18 cellular contexts compared by ENCODE assay signal in genomic region chr1:222251813-222252212, GRCh38.
DNase-seq lines count a peak whose midpoint lies in the region; ATAC-seq and TF ChIP-seq lines count a peak whose summit lies in the region.
"Had no signal": no experiment of that assay in that cellular context is flagged by ENCODE, and none has a peak within 500 bp of the region (broad histone marks: within the 10 kb centered on the region; RNA-seq: fewer than 3 reads in every experiment).

No MANE protein-coding gene starts in this region.

- H3K9me3 Mint-ChIP-seq in activated CD4-positive, alpha-beta T cell treated with anti-CD3 and anti-CD28 coated beads for 36 hours (ENCODE audit: low read depth) = peaks cover 3% of the 10 kb centered on the region
- H3K9me3 Mint-ChIP-seq in activated T-helper 17 cell treated with anti-CD3 and anti-CD28 coated beads, Interleukin-2, amount 50 U/mL, for 72 hours = no peaks in the 10 kb centered on the region

- H3K27me3 ChIP-seq in foreskin keratinocyte (no peaks in the 10 kb centered on the region), aorta (ENCODE audit: control insufficient read depth in 1 of 2, insufficient read depth in 2 of 2, low read length in 1 of 2) (no peaks in the 10 kb centered on the region)

- H3K36me3 Mint-ChIP-seq in activated CD4-positive, alpha-beta T cell treated with anti-CD3 and anti-CD28 coated beads for 36 hours (ENCODE audit: low read depth) = no peaks in the 10 kb centered on the region
- H3K36me3 Mint-ChIP-seq in activated T-helper 17 cell treated with anti-CD3 and anti-CD28 coated beads, Interleukin-2, amount 50 U/mL, for 72 hours (ENCODE audit: low read depth) = no peaks in the 10 kb centered on the region

- no peaks in the 10 kb centered on the region for H3K4me1 Mint-ChIP-seq in activated CD4-positive, alpha-beta T cell treated with anti-CD3 and anti-CD28 coated beads for 36 hours
- no peaks in the 10 kb centered on the region for H3K4me1 Mint-ChIP-seq in activated T-helper 17 cell treated with anti-CD3 and anti-CD28 coated beads, Interleukin-2, amount 50 U/mL, for 72 hours

- ATAC-seq in activated CD4-positive, alpha-beta T cell treated with anti-CD3 and anti-CD28 coated beads for 36 hours = peak; percentile 72
- ATAC-seq in activated T-helper 17 cell treated with anti-CD3 and anti-CD28 coated beads, Interleukin-2, amount 50 U/mL, for 72 hours (replicated peaks) = peak; percentile 31
- ATAC-seq in foreskin keratinocyte = peak; percentile 71
- no peak for ATAC-seq in aorta (ENCODE audit: low FRiP score)
- ATAC-seq: A549 had no signal

- H3K27ac ChIP-seq in foreskin keratinocyte (no peak overlapping the region), aorta (ENCODE audit: low read depth in 1 of 2, low read length in 2 of 2) (no peak overlapping the region)
- H3K27ac ChIP-seq: 22Rv1, A549, C4-2B, GM23248 had no signal

- H3K9me3 ChIP-seq in aorta (ENCODE audit: control insufficient read depth, low read length) = peaks cover 6% of the 10 kb centered on the region
- H3K9me3 ChIP-seq: A549, Caco-2 had no signal

- DNase-seq in activated CD4-positive, alpha-beta T cell treated with anti-CD3 and anti-CD28 coated beads for 36 hours = no peak
- DNase-seq in activated CD4-positive, alpha-beta T cell treated with anti-CD3 and anti-CD28 coated beads for 48 hours = no peak
- DNase-seq in foreskin keratinocyte = peak in 1 of 2 donors; percentile 22
- no peak for DNase-seq in aorta
- no peak for DNase-seq in stimulated activated CD4-positive, alpha-beta T cell treated with anti-CD3 and anti-CD28 coated beads, Interleukin-15, amount 100 ng/mL, for 24 hours
- no peak for DNase-seq in central memory CD4-positive, alpha-beta T cell
- DNase-seq: AML-193; Caco-2; CD4-positive, alpha-beta T cell; DMS153; DMS79; GDM1; GM23248; HCEC 1CT had no signal

- CTCF ChIA-PET in activated CD4-positive, alpha-beta T cell treated with anti-CD3 and anti-CD28 coated beads for 36 hours (lab: Charles Lee) = interaction anchor here (1.3 to 2.3 kb wide), 2 partner anchors 9 to 204 kb away, joined by 4 to 5 read pairs; no protein-coding TSS in a partner anchor

- no peak for TF ChIP-seq CTCF in foreskin keratinocyte (conservative IDR thresholded peaks at IDR 0.05)

- H3K27ac Mint-ChIP-seq in activated CD4-positive, alpha-beta T cell treated with anti-CD3 and anti-CD28 coated beads for 36 hours = no peak overlapping the region
- no peak overlapping the region for H3K27ac Mint-ChIP-seq in activated T-helper 17 cell treated with anti-CD3 and anti-CD28 coated beads, Interleukin-2, amount 50 U/mL, for 72 hours
- H3K27ac Mint-ChIP-seq: CD4-positive, alpha-beta T cell had no signal

- POLR2A ChIA-PET in activated CD4-positive, alpha-beta T cell treated with anti-CD3 and anti-CD28 coated beads for 36 hours (lab: Charles Lee) = no interaction called here

- H3K36me3 ChIP-seq in aorta (ENCODE audit: control insufficient read depth in 1 of 2, insufficient read depth in 2 of 2, low read length in 1 of 2) = no peaks in the 10 kb centered on the region

- intact Hi-C loops in activated CD4-positive, alpha-beta T cell treated with anti-CD3 and anti-CD28 coated beads for 36 hours (cut with DNase I, micrococcal nuclease) = no loop called here
- intact Hi-C loops in aorta (cut with DNase I) = no loop called here

- H3K4me3 ChIP-seq in aorta (ENCODE audit: low read length in 2 of 2) = no peak overlapping the region
- H3K4me3 ChIP-seq: A549, GM23248 had no signal

- H3K4me3 Mint-ChIP-seq in activated CD4-positive, alpha-beta T cell treated with anti-CD3 and anti-CD28 coated beads for 36 hours = no peak overlapping the region
- H3K4me3 Mint-ChIP-seq in activated T-helper 17 cell treated with anti-CD3 and anti-CD28 coated beads, Interleukin-2, amount 50 U/mL, for 72 hours = no peak overlapping the region
- H3K4me3 Mint-ChIP-seq: CD4-positive, alpha-beta T cell had no signal

- H3K27me3 Mint-ChIP-seq in activated CD4-positive, alpha-beta T cell treated with anti-CD3 and anti-CD28 coated beads for 36 hours = no peaks in the 10 kb centered on the region
- no peaks in the 10 kb centered on the region for H3K27me3 Mint-ChIP-seq in activated T-helper 17 cell treated with anti-CD3 and anti-CD28 coated beads, Interleukin-2, amount 50 U/mL, for 72 hours
- H3K27me3 Mint-ChIP-seq: CD4-positive, alpha-beta T cell had no signal

- WGBS in aorta, 2 donors = 88% methylated on average over 2 of the region's 2 CpGs

- H3K4me1 ChIP-seq in foreskin keratinocyte (peaks cover 4% of the 10 kb centered on the region), aorta (ENCODE audit: control insufficient read depth in 1 of 2, insufficient read depth in 2 of 2, low read length in 2 of 2) (no peaks in the 10 kb centered on the region)
- H3K4me1 ChIP-seq: A549 had no signal
